Comparison of ENCODE assay signal across 16 cellular contexts in genomic region chr7:33923440-33924229, GRCh38. TPM values are rescaled to one million over a fixed set of nuclear protein-coding genes. Genes with fewer than 3 reads are reported as not detected.
DNase-seq lines count a peak whose midpoint lies in the region; ATAC-seq and TF ChIP-seq lines count a peak whose summit lies in the region.
"Had no signal": no experiment of that assay in that cellular context is flagged by ENCODE, and none has a peak within 500 bp of the region (broad histone marks: within the 10 kb centered on the region; RNA-seq: fewer than 3 reads in every experiment).

No MANE protein-coding gene starts in this region.

- no peak for ATAC-seq in GM23338
- ATAC-seq in IMR-90 (ENCODE audit: low read depth): no peak
- ATAC-seq: CD8-positive, alpha-beta T cell had no signal

- no peaks in the 10 kb centered on the region for H3K36me3 ChIP-seq in GM23338 (ENCODE audit: insufficient read depth)
- H3K36me3 ChIP-seq in IMR-90 (ENCODE audit: control insufficient read depth, insufficient read depth, low read length): no peaks in the 10 kb centered on the region
- H3K36me3 ChIP-seq in transverse colon: no peaks in the 10 kb centered on the region
- H3K36me3 ChIP-seq: BE2C had no signal

- no TSS peak for BruUV-seq in IMR-90 (replicated peaks; lab: Mats Ljungman, UMichigan)

- no peak overlapping the region for H3K14ac ChIP-seq in IMR-90 (replicated peaks; ENCODE audit: low read depth, low read length)

- no peaks in the 10 kb centered on the region for H3K9me2 ChIP-seq in GM23338 (ENCODE audit: insufficient read depth)

- DNase-seq in GM23338 (ENCODE audit: low spot score) (peak; percentile 26), IMR-90 (no peak), epithelial cell of proximal tubule (ENCODE audit: low read depth) (no peak), transverse colon (no peak), ecto neural progenitor cell (ENCODE audit: low spot score) (no peak), cerebellar nuclear complex (lab: John Stamatoyannopoulos, UW) (no peak), caudate nucleus (lab: John Stamatoyannopoulos, UW) (no peak)
- DNase-seq: BE2C; CD8-positive, alpha-beta T cell; GF-D8; GM23248; NCI-H1092; NCI-H1694; NCI-H748 treated with DMSO at 0.1 percent for 48 hours; SHP77 treated with DMSO at 0.1 percent for 48 hours had no signal

- no peak overlapping the region for H3K27ac Mint-ChIP-seq in GM23338
- H3K27ac Mint-ChIP-seq: CD8-positive, alpha-beta T cell had no signal

- H4K5ac ChIP-seq in IMR-90 (ENCODE audit: low read depth, low read length): no peak overlapping the region

- H4K91ac ChIP-seq in IMR-90 (ENCODE audit: insufficient read depth, low read depth, low read length): no peak overlapping the region

- no peaks in the 10 kb centered on the region for H3K79me2 ChIP-seq in GM23338 (replicated peaks; ENCODE audit: insufficient read depth)

- H3K4me3 ChIP-seq in GM23338 (no peak overlapping the region), IMR-90 (ENCODE audit: insufficient read depth, low read depth, low read length) (no peak overlapping the region), epithelial cell of proximal tubule (ENCODE audit: low read depth, low read length) (no peak overlapping the region), transverse colon (no peak overlapping the region)
- H3K4me3 ChIP-seq: GM23248 had no signal

- H3K4ac ChIP-seq in IMR-90 (ENCODE audit: low read depth, low read length): no peak overlapping the region

- no peak overlapping the region for H2BK15ac ChIP-seq in IMR-90 (ENCODE audit: low read depth, low read length)

- H3F3A ChIP-seq in GM23338 (replicated peaks; ENCODE audit: low read depth): no peaks in the 10 kb centered on the region

- peaks cover 7% of the 10 kb centered on the region for H3K4me1 Mint-ChIP-seq in GM23338

- H3K4me1 ChIP-seq in GM23338 (ENCODE audit: insufficient read depth) (no peaks in the 10 kb centered on the region), IMR-90 (ENCODE audit: control insufficient read depth, insufficient read depth, low read length) (no peaks in the 10 kb centered on the region; the same call in 1 of the 2 replicates), transverse colon (peaks cover 0 to 4% (median 0%) of the 10 kb centered on the region in 4 donors)
- H3K4me1 ChIP-seq: BE2C had no signal

- no peak overlapping the region for H2AK9ac ChIP-seq in IMR-90 (replicated peaks; ENCODE audit: low read depth, low read length, poor library complexity)

- no peak for TF ChIP-seq POLR2A in IMR-90 (IDR thresholded peaks at IDR 0.05; ENCODE audit: low read depth, low read length)
- no peak for TF ChIP-seq POLR2A in transverse colon (IDR thresholded peaks at IDR 0.05)

- H3K4me2 ChIP-seq in GM23338 (no peak overlapping the region), IMR-90 (ENCODE audit: low read depth, low read length) (no peak overlapping the region)
- H3K4me2 ChIP-seq: KMS-11 had no signal

- H3K9me3 ChIP-seq in IMR-90 (ENCODE audit: control insufficient read depth, insufficient read depth, low read length): no peaks in the 10 kb centered on the region
- no peaks in the 10 kb centered on the region for H3K9me3 ChIP-seq in transverse colon
- H3K9me3 ChIP-seq: BE2C had no signal

- POLR2A ChIA-PET in IMR-90 (lab: Charles Lee; ENCODE audit: unreplicated experiment): no interaction called here

- TF ChIP-seq RAD21 in IMR-90 (IDR thresholded peaks at IDR 0.05; ENCODE audit: low read length): no peak

- no peaks in the 10 kb centered on the region; a peak in 1 of 4 replicates for H3K79me1 ChIP-seq in IMR-90 (ENCODE audit: low read depth in 1 of 2, low read length in 2 of 2)

- peaks cover 2% of the 10 kb centered on the region for H3K27me3 Mint-ChIP-seq in GM23338 (ENCODE audit: insufficient read depth, low read depth, poor library complexity)

- H4K20me1 ChIP-seq in GM23338 (replicated peaks; ENCODE audit: insufficient read depth) (no peaks in the 10 kb centered on the region), IMR-90 (ENCODE audit: insufficient read depth, low read length) (no peaks in the 10 kb centered on the region)

- H2AFZ ChIP-seq in GM23338 (no peak overlapping the region), IMR-90 (replicated peaks; ENCODE audit: low read length, poor library complexity) (no peak overlapping the region)
- H2AFZ ChIP-seq: GM23248 had no signal

- no peak overlapping the region for H3K56ac ChIP-seq in IMR-90 (ENCODE audit: extremely low read depth, insufficient read depth, low read length)

- H3K4me3 Mint-ChIP-seq in GM23338: no peak overlapping the region
- H3K4me3 Mint-ChIP-seq: CD8-positive, alpha-beta T cell had no signal

- H2BK5ac ChIP-seq in IMR-90 (ENCODE audit: low read depth, low read length, poor library complexity, severe bottlenecking): no peak overlapping the region

- no peak overlapping the region for H3K23ac ChIP-seq in IMR-90 (ENCODE audit: low read depth, low read length)

- dilution Hi-C loops in IMR-90 (cut with HindIII; ENCODE audit: low sequenced_read_pairs, unreplicated experiment): no loop called here

- no peak overlapping the region for H3K27ac ChIP-seq in GM23338 (ENCODE audit: low read depth)
- H3K27ac ChIP-seq in IMR-90 (ENCODE audit: insufficient read depth, low read length): no peak overlapping the region
- H3K27ac ChIP-seq in transverse colon: peak overlapping the region in 3 of 4 donors; percentile 11 to 33 (median 21)
- no peak overlapping the region for H3K27ac ChIP-seq in caudate nucleus (ENCODE audit: low read depth, low read length)
- H3K27ac ChIP-seq: GM23248, KMS-11 had no signal

- whole genome bisulfite sequencing in IMR-90 (ENCODE audit: extremely low coverage in 2 of 2, insufficient read length in 1 of 2), 2 experiments: 100% methylated on average over 3 of the region's 5 CpGs; no CpG with 5 or more reads in 1 of the 2 experiments
- 79 to 100% methylated on average over 1 to 5 of the region's 5 CpGs for WGBS in transverse colon (ENCODE audit: low coverage in 1 of 2), 2 donors

- no peaks in the 10 kb centered on the region for H3K27me3 ChIP-seq in GM23338 (ENCODE audit: insufficient read depth)
- H3K27me3 ChIP-seq in IMR-90 (ENCODE audit: control insufficient read depth, insufficient read depth, low read length): no peaks in the 10 kb centered on the region
- H3K27me3 ChIP-seq in transverse colon: no peaks in the 10 kb centered on the region

- no peak overlapping the region for H4K8ac ChIP-seq in IMR-90 (ENCODE audit: low read depth in 2 of 2, low read length in 2 of 2)

- no peak for TF ChIP-seq EP300 in transverse colon (IDR thresholded peaks at IDR 0.05; ENCODE audit: low read depth)

- no peaks in the 10 kb centered on the region; the same call in 2 of the 3 replicates for H3K9me3 Mint-ChIP-seq in GM23338
- H3K9me3 Mint-ChIP-seq: CD8-positive, alpha-beta T cell had no signal

- no peak overlapping the region for H3K18ac ChIP-seq in IMR-90 (ENCODE audit: low read depth, low read length)

- intact Hi-C loops in IMR-90 (cut with micrococcal nuclease) (no loop called here), transverse colon (cut with DNase I; ENCODE audit: low total_unique reads) (no loop called here)

- H3K36me3 Mint-ChIP-seq in GM23338 (ENCODE audit: low read depth): no peaks in the 10 kb centered on the region
- H3K36me3 Mint-ChIP-seq: CD8-positive, alpha-beta T cell had no signal

- in situ Hi-C loops in IMR-90 (cut with MboI; ENCODE audit: low sequenced_read_pairs) (no loop called here), transverse colon (cut with MboI; ENCODE audit: low pct_ligation_motif_present in 1 of 4, low pct_unique_long_range_greater_than_20kb in 1 of 4, low sequenced_read_pairs in 3 of 4) (no loop called here)

- CTCF ChIA-PET in IMR-90 (lab: Yijun Ruan, JAX): no interaction called here

- 0 out of 2 replicates have a peak, but pooled peaks cover 2% of the 10 kb centered on the region for H3K9me1 ChIP-seq in IMR-90 (ENCODE audit: insufficient read depth, low read length)

- 0 out of 2 replicates have a peak overlapping the region, but pooled peaks have one; percentile 4 for H2BK20ac ChIP-seq in IMR-90 (ENCODE audit: low read depth, low read length)

- no peak overlapping the region for H2AK5ac ChIP-seq in IMR-90 (ENCODE audit: low read depth, low read length)

- H2BK120ac ChIP-seq in IMR-90 (ENCODE audit: low read depth, low read length): no peak overlapping the region

- H3K9ac ChIP-seq in IMR-90 (ENCODE audit: low read depth, low read length): no peak overlapping the region
- H3K9ac ChIP-seq: GM23248, KMS-11 had no signal

- peak; percentile 22 to 58; a peak in 3 of 4 replicates for TF ChIP-seq CTCF in GM23338 (conservative IDR thresholded peaks at IDR 0.05; ENCODE audit: low read depth in 2 of 2)
- 0 out of 2 replicates have a peak, but pooled peaks have one; percentile 0 for TF ChIP-seq CTCF in IMR-90 (conservative IDR thresholded peaks at IDR 0.05; ENCODE audit: low read depth, low read length)
- TF ChIP-seq CTCF in epithelial cell of proximal tubule (conservative IDR thresholded peaks at IDR 0.05; ENCODE audit: low read depth, low read length): peak; percentile 16
- no peak for TF ChIP-seq CTCF in transverse colon (IDR thresholded peaks at IDR 0.05)

TF ChIP-seq in IMR-90, 13 proteins besides CTCF, POLR2A, EP300 and RAD21 (continues in another document):
- TF ChIP-seq MAFK (IDR thresholded peaks at IDR 0.05; ENCODE audit: low read depth, low read length): no peak
- TF ChIP-seq NFE2L2 (IDR thresholded peaks at IDR 0.05; ENCODE audit: low read depth, low read length): no peak
- TF ChIP-seq RCOR1 (IDR thresholded peaks at IDR 0.05; ENCODE audit: insufficient replicate concordance, low read length): no peak
- TF ChIP-seq BHLHE40 (IDR thresholded peaks at IDR 0.05; ENCODE audit: low read depth, low read length): no peak
- TF ChIP-seq ELK1 (IDR thresholded peaks at IDR 0.05; ENCODE audit: borderline replicate concordance, low read depth, low read length): no peak
- no peak for TF ChIP-seq CEBPB (IDR thresholded peaks at IDR 0.05; ENCODE audit: low read depth, low read length)
- TF ChIP-seq MXI1 (IDR thresholded peaks at IDR 0.05; ENCODE audit: borderline replicate concordance, low read depth, low read length): no peak

RNA-seq across cellular contexts. Expression of gene BMPER, which starts 18.3 kb away (rescaled TPM):
- total RNA-seq in GM23338 (2014; rRNA removed; shearing (Covaris generic)): 0.43 and 1.4 TPM in 2 replicates
- 0.53 and 0.77 TPM in 2 replicates for polyA plus RNA-seq in GM23338 (2016; fragmentation: Nextera tagmentation; extraction: Ambion mirVana)
- total RNA-seq in IMR-90 (2012; rRNA removed): 7.5 and 7.9 TPM in 2 replicates
- polyA plus RNA-seq in IMR-90 (2012; rRNA removed): 4.6 and 6.2 TPM in 2 replicates
- 4.7 and 5.8 TPM in 2 replicates for polyA plus RNA-seq in IMR-90 (2012; cell fraction: cytosol; rRNA removed)
- 6.5 and 7.8 TPM in 2 replicates for polyA plus RNA-seq in IMR-90 (2012; cell fraction: nucleus; rRNA removed; ENCODE audit: low replicate concordance)
- total RNA-seq in epithelial cell of proximal tubule: 0.29 TPM in 2 replicates
- total RNA-seq in transverse colon: 1 to 10 TPM in 3 of 4 donors, under 1 TPM in 1; 1.00 to 2.5 (median 1.8) TPM
- total RNA-seq: CD8-positive, alpha-beta T cell had no signal

Comparison
In these comparisons a context has a peak if more than half of its experiments do, and no peak if none do; other contexts are left out.
1. H3K27ac ChIP-seq: peak in transverse colon (3 of 4); none in GM23338 (single experiment), IMR-90 (single experiment) and caudate nucleus (single experiment).
2. CTCF ChIP-seq: peak in GM23338 (2 of 2), IMR-90 (single experiment) and epithelial cell of proximal tubule (single experiment); none in transverse colon (0 of 5).